Comparison of ENCODE assay signal across 1 cellular context in genomic region chr10:93206652-93207051, GRCh38.
TF ChIP-seq lines count a peak whose summit lies in the region.

No MANE protein-coding gene starts in this region.

TF ChIP-seq in GM23338, 12 proteins besides CTCF, POLR2A, EP300 and RAD21 (continued from another document):
- TF ChIP-seq, protein P1, sequence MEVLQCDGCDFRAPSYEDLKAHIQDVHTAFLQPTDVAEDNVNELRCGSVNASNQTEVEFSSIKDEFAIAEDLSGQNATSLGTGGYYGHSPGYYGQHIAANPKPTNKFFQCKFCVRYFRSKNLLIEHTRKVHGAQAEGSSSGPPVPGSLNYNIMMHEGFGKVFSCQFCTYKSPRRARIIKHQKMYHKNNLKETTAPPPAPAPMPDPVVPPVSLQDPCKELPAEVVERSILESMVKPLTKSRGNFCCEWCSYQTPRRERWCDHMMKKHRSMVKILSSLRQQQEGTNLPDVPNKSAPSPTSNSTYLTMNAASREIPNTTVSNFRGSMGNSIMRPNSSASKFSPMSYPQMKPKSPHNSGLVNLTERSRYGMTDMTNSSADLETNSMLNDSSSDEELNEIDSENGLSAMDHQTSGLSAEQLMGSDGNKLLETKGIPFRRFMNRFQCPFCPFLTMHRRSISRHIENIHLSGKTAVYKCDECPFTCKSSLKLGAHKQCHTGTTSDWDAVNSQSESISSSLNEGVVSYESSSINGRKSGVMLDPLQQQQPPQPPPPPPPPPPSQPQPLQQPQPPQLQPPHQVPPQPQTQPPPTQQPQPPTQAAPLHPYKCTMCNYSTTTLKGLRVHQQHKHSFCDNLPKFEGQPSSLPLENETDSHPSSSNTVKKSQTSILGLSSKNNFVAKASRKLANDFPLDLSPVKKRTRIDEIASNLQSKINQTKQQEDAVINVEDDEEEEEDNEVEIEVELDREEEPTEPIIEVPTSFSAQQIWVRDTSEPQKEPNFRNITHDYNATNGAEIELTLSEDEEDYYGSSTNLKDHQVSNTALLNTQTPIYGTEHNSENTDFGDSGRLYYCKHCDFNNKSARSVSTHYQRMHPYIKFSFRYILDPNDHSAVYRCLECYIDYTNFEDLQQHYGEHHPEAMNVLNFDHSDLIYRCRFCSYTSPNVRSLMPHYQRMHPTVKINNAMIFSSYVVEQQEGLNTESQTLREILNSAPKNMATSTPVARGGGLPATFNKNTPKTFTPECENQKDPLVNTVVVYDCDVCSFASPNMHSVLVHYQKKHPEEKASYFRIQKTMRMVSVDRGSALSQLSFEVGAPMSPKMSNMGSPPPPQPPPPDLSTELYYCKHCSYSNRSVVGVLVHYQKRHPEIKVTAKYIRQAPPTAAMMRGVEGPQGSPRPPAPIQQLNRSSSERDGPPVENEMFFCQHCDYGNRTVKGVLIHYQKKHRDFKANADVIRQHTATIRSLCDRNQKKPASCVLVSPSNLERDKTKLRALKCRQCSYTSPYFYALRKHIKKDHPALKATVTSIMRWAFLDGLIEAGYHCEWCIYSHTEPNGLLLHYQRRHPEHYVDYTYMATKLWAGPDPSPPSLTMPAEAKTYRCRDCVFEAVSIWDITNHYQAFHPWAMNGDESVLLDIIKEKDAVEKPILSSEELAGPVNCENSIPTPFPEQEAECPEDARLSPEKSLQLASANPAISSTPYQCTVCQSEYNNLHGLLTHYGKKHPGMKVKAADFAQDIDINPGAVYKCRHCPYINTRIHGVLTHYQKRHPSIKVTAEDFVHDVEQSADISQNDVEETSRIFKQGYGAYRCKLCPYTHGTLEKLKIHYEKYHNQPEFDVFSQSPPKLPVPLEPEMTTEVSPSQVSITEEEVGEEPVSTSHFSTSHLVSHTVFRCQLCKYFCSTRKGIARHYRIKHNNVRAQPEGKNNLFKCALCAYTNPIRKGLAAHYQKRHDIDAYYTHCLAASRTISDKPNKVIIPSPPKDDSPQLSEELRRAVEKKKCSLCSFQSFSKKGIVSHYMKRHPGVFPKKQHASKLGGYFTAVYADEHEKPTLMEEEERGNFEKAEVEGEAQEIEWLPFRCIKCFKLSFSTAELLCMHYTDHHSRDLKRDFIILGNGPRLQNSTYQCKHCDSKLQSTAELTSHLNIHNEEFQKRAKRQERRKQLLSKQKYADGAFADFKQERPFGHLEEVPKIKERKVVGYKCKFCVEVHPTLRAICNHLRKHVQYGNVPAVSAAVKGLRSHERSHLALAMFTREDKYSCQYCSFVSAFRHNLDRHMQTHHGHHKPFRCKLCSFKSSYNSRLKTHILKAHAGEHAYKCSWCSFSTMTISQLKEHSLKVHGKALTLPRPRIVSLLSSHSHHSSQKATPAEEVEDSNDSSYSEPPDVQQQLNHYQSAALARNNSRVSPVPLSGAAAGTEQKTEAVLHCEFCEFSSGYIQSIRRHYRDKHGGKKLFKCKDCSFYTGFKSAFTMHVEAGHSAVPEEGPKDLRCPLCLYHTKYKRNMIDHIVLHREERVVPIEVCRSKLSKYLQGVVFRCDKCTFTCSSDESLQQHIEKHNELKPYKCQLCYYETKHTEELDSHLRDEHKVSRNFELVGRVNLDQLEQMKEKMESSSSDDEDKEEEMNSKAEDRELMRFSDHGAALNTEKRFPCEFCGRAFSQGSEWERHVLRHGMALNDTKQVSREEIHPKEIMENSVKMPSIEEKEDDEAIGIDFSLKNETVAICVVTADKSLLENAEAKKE (CRISPR knock-in tag; IDR thresholded peaks at IDR 0.05), result no peak
- TF ChIP-seq, protein P2, sequence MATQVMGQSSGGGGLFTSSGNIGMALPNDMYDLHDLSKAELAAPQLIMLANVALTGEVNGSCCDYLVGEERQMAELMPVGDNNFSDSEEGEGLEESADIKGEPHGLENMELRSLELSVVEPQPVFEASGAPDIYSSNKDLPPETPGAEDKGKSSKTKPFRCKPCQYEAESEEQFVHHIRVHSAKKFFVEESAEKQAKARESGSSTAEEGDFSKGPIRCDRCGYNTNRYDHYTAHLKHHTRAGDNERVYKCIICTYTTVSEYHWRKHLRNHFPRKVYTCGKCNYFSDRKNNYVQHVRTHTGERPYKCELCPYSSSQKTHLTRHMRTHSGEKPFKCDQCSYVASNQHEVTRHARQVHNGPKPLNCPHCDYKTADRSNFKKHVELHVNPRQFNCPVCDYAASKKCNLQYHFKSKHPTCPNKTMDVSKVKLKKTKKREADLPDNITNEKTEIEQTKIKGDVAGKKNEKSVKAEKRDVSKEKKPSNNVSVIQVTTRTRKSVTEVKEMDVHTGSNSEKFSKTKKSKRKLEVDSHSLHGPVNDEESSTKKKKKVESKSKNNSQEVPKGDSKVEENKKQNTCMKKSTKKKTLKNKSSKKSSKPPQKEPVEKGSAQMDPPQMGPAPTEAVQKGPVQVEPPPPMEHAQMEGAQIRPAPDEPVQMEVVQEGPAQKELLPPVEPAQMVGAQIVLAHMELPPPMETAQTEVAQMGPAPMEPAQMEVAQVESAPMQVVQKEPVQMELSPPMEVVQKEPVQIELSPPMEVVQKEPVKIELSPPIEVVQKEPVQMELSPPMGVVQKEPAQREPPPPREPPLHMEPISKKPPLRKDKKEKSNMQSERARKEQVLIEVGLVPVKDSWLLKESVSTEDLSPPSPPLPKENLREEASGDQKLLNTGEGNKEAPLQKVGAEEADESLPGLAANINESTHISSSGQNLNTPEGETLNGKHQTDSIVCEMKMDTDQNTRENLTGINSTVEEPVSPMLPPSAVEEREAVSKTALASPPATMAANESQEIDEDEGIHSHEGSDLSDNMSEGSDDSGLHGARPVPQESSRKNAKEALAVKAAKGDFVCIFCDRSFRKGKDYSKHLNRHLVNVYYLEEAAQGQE (IDR thresholded peaks at IDR 0.05; ENCODE audit: unreplicated experiment), result no peak
